Comparison of ENCODE assay signal across 17 cellular contexts in genomic region chr16:852451-853185, GRCh38. TPM values are rescaled to one million over a fixed set of nuclear protein-coding genes. Genes with fewer than 3 reads are reported as not detected.
A peak's percentile ranks its signal among the peaks of the same experiment; 100 is the strongest.
DNase-seq lines count a peak whose midpoint lies in the region; ATAC-seq and FAIRE-seq lines count a peak whose summit lies in the region.
"Had no signal": no experiment of that assay in that cellular context is flagged by ENCODE, and none has a peak within 500 bp of the region (broad histone marks: within the 10 kb centered on the region; RNA-seq: fewer than 3 reads in every experiment).

No MANE protein-coding gene starts in this region.

- FAIRE-seq in frontal cortex (lab: Jason Lieb, UNC), result no peak
- FAIRE-seq: RCC 7860 had no signal

- peaks cover 5% of the 10 kb centered on the region for H3K9me3 Mint-ChIP-seq in stimulated activated memory B cell treated with anti-CD40 and anti-IgM and Interleukin-4, amounts not matched to agents 10 μg/mL and 1 μg/mL and 100 μg/mL, for 72 hours

- no peaks in the 10 kb centered on the region for H3K27me3 Mint-ChIP-seq in stimulated activated memory B cell treated with anti-CD40 and anti-IgM and Interleukin-4, amounts not matched to agents 10 μg/mL and 1 μg/mL and 100 μg/mL, for 72 hours

- ATAC-seq in stimulated activated memory B cell treated with anti-CD40 and anti-IgM and Interleukin-4, amounts not matched to agents 10 μg/mL and 1 μg/mL and 100 μg/mL, for 72 hours, result peak; percentile 6
- ATAC-seq in HG02571 (IDR thresholded peaks at IDR 0.05; ENCODE audit: unreplicated experiment) (no peak), HG03565 (IDR thresholded peaks at IDR 0.05; ENCODE audit: unreplicated experiment) (no peak), GM18861 (IDR thresholded peaks at IDR 0.05; ENCODE audit: unreplicated experiment) (no peak)
- ATAC-seq: GM23338 had no signal

- H3K4me1 Mint-ChIP-seq in stimulated activated memory B cell treated with anti-CD40 and anti-IgM and Interleukin-4, amounts not matched to agents 10 μg/mL and 1 μg/mL and 100 μg/mL, for 72 hours, result no peaks in the 10 kb centered on the region
- H3K4me1 Mint-ChIP-seq: GM23338 had no signal

- peak in 45 of 56 donors; percentile 10 to 83 (median 60) for DNase-seq in amygdala (lab: John Stamatoyannopoulos, UW)
- DNase-seq in frontal cortex (ENCODE audit: low spot score in 2 of 2), result peak; percentile 76 to 79
- peak; percentile 66 for DNase-seq in midbrain (lab: John Stamatoyannopoulos, UW)
- DNase-seq: DMS 273 treated with DMSO at 0.1 percent for 48 hours, HFFc6, MM.1S, NCI-H1105 treated with DMSO at 0.1 percent for 48 hours, NCI-H187 treated with DMSO at 0.1 percent for 48 hours, NCI-H2171 had no signal

- H3K27ac Mint-ChIP-seq in stimulated activated memory B cell treated with anti-CD40 and anti-IgM and Interleukin-4, amounts not matched to agents 10 μg/mL and 1 μg/mL and 100 μg/mL, for 72 hours, result no peak overlapping the region
- H3K27ac Mint-ChIP-seq: GM23338, HFFc6 had no signal

- no peak overlapping the region for H3K4me3 Mint-ChIP-seq in stimulated activated memory B cell treated with anti-CD40 and anti-IgM and Interleukin-4, amounts not matched to agents 10 μg/mL and 1 μg/mL and 100 μg/mL, for 72 hours
- H3K4me3 Mint-ChIP-seq: GM23338, HFFc6 had no signal

- H3K36me3 Mint-ChIP-seq in stimulated activated memory B cell treated with anti-CD40 and anti-IgM and Interleukin-4, amounts not matched to agents 10 μg/mL and 1 μg/mL and 100 μg/mL, for 72 hours, result no peaks in the 10 kb centered on the region

RNA-seq across cellular contexts. Expression of gene GNG13, which starts 52.1 kb away (rescaled TPM):
- not detected for total RNA-seq in frontal cortex
- total RNA-seq: Daoy, GM23338, HFFc6, NCI-H460 had no signal
